1 cellular context compared by ENCODE assay signal in the genomic region with DNA sequence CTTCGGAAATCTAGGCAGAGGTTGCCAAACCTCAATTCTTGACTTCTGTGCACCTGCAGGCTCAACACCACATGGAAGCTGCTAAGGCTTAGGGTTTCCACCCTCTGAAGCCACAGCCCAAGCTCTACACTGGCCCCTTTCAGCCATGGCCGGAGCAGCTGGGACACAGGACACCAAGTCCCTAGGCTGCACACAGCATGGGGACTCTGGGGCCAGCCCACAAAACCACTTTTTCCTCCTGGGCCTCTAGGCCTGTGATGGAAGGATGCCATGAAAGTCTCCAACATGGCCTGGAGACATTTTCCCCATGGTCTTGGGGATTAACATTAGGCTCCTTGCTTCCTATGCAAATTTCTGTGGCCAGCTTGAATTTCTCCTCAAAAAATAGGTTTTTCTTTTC. TPM values are rescaled to one million over a fixed set of nuclear protein-coding genes. Genes with fewer than 3 reads are reported as not detected.
"Had no signal": no experiment of that assay in that cellular context is flagged by ENCODE, and none has a peak within 500 bp of the region (broad histone marks: within the 10 kb centered on the region; RNA-seq: fewer than 3 reads in every experiment).

No MANE protein-coding gene starts in this region.

RNA-seq across cellular contexts. Expression of a gene that starts 5.0 kb away (rescaled TPM):
- total RNA-seq: ascending aorta had no signal
